In genomic region chr10:130136214-130137076, GRCh38 we compare ENCODE assay signal across 8 cellular contexts. TPM values are rescaled to one million over a fixed set of nuclear protein-coding genes. Genes with fewer than 3 reads are reported as not detected.
DNase-seq lines count a peak whose midpoint lies in the region; ATAC-seq and TF ChIP-seq lines count a peak whose summit lies in the region.

GLRX3 (plus strand) TSS chr10:130136391; CDS start chr10:130136421, 30 bp downstream.

- no peaks in the 10 kb centered on the region for H3K9me2 ChIP-seq in DOHH2 (replicated peaks; ENCODE audit: control insufficient read depth, low read length)

- peaks cover 49% of the 10 kb centered on the region for H3K4me1 ChIP-seq in DOHH2 (ENCODE audit: control insufficient read depth, low read length)
- peaks cover 43% of the 10 kb centered on the region for H3K4me1 ChIP-seq in KMS-11 (ENCODE audit: low read depth, poor library complexity, severe bottlenecking)
- H3K4me1 ChIP-seq in stomach smooth muscle (ENCODE audit: control insufficient read depth, insufficient read depth, low read length) = peaks cover 26% of the 10 kb centered on the region

- TF ChIP-seq CTCF in DOHH2 (IDR thresholded peaks at IDR 0.05; ENCODE audit: low read depth, low read length, poor library complexity, severe bottlenecking) (no peak), KMS-11 (conservative IDR thresholded peaks at IDR 0.05; ENCODE audit: low read depth, low read length) (no peak), fibroblast of villous mesenchyme (IDR thresholded peaks at IDR 0.05; ENCODE audit: insufficient read depth, low read depth, low read length) (no peak), neural crest cell (conservative IDR thresholded peaks at IDR 0.05) (no peak)

- H3K27ac ChIP-seq in DOHH2 (ENCODE audit: low read depth, low read length) = peak within 1 kb of the TSS; percentile 39
- peak within 1 kb of the TSS; percentile 42; the same call in 1 of the 2 replicates for H3K27ac ChIP-seq in KMS-11
- H3K27ac ChIP-seq in stomach smooth muscle (ENCODE audit: low read length) = peak within 1 kb of the TSS; percentile 62

- H3K9me3 Mint-ChIP-seq in neural crest cell = no peaks in the 10 kb centered on the region

- TF ChIP-seq POLR2A in Raji (IDR thresholded peaks at IDR 0.05; ENCODE audit: insufficient read depth, low read depth, low read length) = peak; percentile 77

- H3K36me3 Mint-ChIP-seq in neural crest cell (ENCODE audit: low read depth) = peaks cover 6% of the 10 kb centered on the region

- H3K4me2 ChIP-seq in DOHH2 (ENCODE audit: low read length) (peak within 1 kb of the TSS; percentile 92), KMS-11 (peak within 1 kb of the TSS; percentile 98)

- peak within 1 kb of the TSS; percentile 95 for H3K4me3 Mint-ChIP-seq in neural crest cell

- H3K4me3 ChIP-seq in DOHH2 (ENCODE audit: low read length) (peak within 1 kb of the TSS; percentile 96), KMS-11 (IDR thresholded peaks at IDR 0.05; ENCODE audit: insufficient read depth, low read depth, low read length) (no peak within 1 kb of the TSS), fibroblast of villous mesenchyme (ENCODE audit: low read depth, low read length) (peak within 1 kb of the TSS; percentile 80), stomach smooth muscle (ENCODE audit: low read length in 2 of 2) (peak within 1 kb of the TSS; percentile 89 to 97)

- H3K9ac ChIP-seq in KMS-11 (peak within 1 kb of the TSS; percentile 78; the same call in 1 of the 2 replicates), stomach smooth muscle (ENCODE audit: low read length in 2 of 2) (peak within 1 kb of the TSS; percentile 84 to 87)

- H3K27ac Mint-ChIP-seq in neural crest cell (ENCODE audit: unreplicated experiment) = peak within 1 kb of the TSS; percentile 93

- peaks cover 53% of the 10 kb centered on the region for H3K79me2 ChIP-seq in DOHH2 (ENCODE audit: control insufficient read depth, low read length)
- H3K79me2 ChIP-seq in KMS-11 (ENCODE audit: insufficient read depth, low read depth) = peaks cover 52% of the 10 kb centered on the region

- DNase-seq in activated gamma-delta T cell treated with Interleukin-2 at 50 U/mL for 16 hours (peak; percentile 87), fibroblast of villous mesenchyme (ENCODE audit: low read depth) (peak; percentile 83), neural crest cell (ENCODE audit: low read depth, low spot score) (peak; percentile 90)

- peak within 1 kb of the TSS; percentile 74 for H2AFZ ChIP-seq in KMS-11 (ENCODE audit: low read depth)

- ATAC-seq in GM21717 (IDR thresholded peaks at IDR 0.05; ENCODE audit: unreplicated experiment) = peak; percentile 86

- H3K27me3 ChIP-seq in DOHH2 (ENCODE audit: control insufficient read depth, low read length) = no peaks in the 10 kb centered on the region
- H3K27me3 ChIP-seq in KMS-11 (ENCODE audit: insufficient read depth, low read depth) = no peaks in the 10 kb centered on the region
- H3K27me3 ChIP-seq in stomach smooth muscle (ENCODE audit: control insufficient read depth in 1 of 2, insufficient read depth in 2 of 2, low read length in 2 of 2) = peaks cover 0 to 2% of the 10 kb centered on the region in 2 donors

- H4K20me1 ChIP-seq in DOHH2 (ENCODE audit: control insufficient read depth, insufficient read depth, low read depth, low read length) = peaks cover 19% of the 10 kb centered on the region
- H4K20me1 ChIP-seq in KMS-11 (ENCODE audit: insufficient read depth) = peaks cover 18% of the 10 kb centered on the region; the same call in 1 of the 2 replicates

- H3K27me3 Mint-ChIP-seq in neural crest cell (ENCODE audit: low read depth) = no peaks in the 10 kb centered on the region

- peaks cover 10% of the 10 kb centered on the region for H3F3A ChIP-seq in DOHH2 (ENCODE audit: control insufficient read depth, insufficient read depth)

- H3K4me1 Mint-ChIP-seq in neural crest cell = peaks cover 30% of the 10 kb centered on the region

- no peaks in the 10 kb centered on the region for H3K9me3 ChIP-seq in DOHH2 (ENCODE audit: control insufficient read depth, insufficient read depth, low read length)
- H3K9me3 ChIP-seq in stomach smooth muscle (ENCODE audit: control insufficient read depth in 2 of 2, low read length in 2 of 2) = no peaks in the 10 kb centered on the region

- H3K36me3 ChIP-seq in DOHH2 (ENCODE audit: control insufficient read depth, low read length) (peaks cover 34% of the 10 kb centered on the region), KMS-11 (ENCODE audit: insufficient read depth) (no peaks in the 10 kb centered on the region), stomach smooth muscle (ENCODE audit: control insufficient read depth in 2 of 2, insufficient read depth in 2 of 2, low read length in 2 of 2) (no peaks in the 10 kb centered on the region)

RNA-seq across cellular contexts. Expression of gene GLRX3, which starts in this region (rescaled TPM):
- total RNA-seq in fibroblast of villous mesenchyme (67.6 and 75.6 TPM in 2 replicates), neural crest cell (121 and 124 TPM in 2 replicates)
